Comparison of ENCODE assay signal across 8 cellular contexts in genomic region chr14:74941676-74942097, GRCh38. TPM values are rescaled to one million over a fixed set of nuclear protein-coding genes. Genes with fewer than 3 reads are reported as not detected.
DNase-seq lines count a peak whose midpoint lies in the region; ATAC-seq and TF ChIP-seq lines count a peak whose summit lies in the region.

No MANE protein-coding gene starts in this region.

- no peaks in the 10 kb centered on the region for H3K36me3 Mint-ChIP-seq in glutamatergic neuron (ENCODE audit: unreplicated experiment)

- H3K27ac Mint-ChIP-seq in glutamatergic neuron (ENCODE audit: unreplicated experiment) = no peak overlapping the region

- H3K36me3 ChIP-seq in muscle layer of duodenum (ENCODE audit: control insufficient read depth in 1 of 2, insufficient read depth in 2 of 2, low read length in 2 of 2) = no peaks in the 10 kb centered on the region

- H3K4me3 Mint-ChIP-seq in glutamatergic neuron (ENCODE audit: unreplicated experiment) = no peak overlapping the region

- peaks cover 6 to 43% of the 10 kb centered on the region in 2 donors for H3K4me1 ChIP-seq in muscle layer of duodenum (ENCODE audit: control insufficient read depth in 1 of 2, insufficient read depth in 2 of 2, low read length in 2 of 2)

- peak; percentile 30 to 45 for DNase-seq in activated CD4-positive, alpha-beta T cell treated with anti-CD3 and anti-CD28 coated beads for 24 hours (ENCODE audit: low read depth in 2 of 2)
- DNase-seq in stimulated activated naive CD8-positive, alpha-beta T cell treated with anti-CD3 and anti-CD28 coated beads, Interleukin-15, Interleukin-2, amounts not matched to agents 100 U/mL and 50 U/mL, for 24 hours = peak; percentile 72
- DNase-seq in glutamatergic neuron (no peak), COLO668 (lab: John Stamatoyannopoulos, UW; ENCODE audit: unreplicated experiment) (no peak)

- peak; percentile 54 for ATAC-seq in HG03175 (IDR thresholded peaks at IDR 0.05; ENCODE audit: unreplicated experiment)
- ATAC-seq in stimulated activated naive CD8-positive, alpha-beta T cell treated with anti-CD3 and anti-CD28 coated beads, Interleukin-15, Interleukin-2, amounts not matched to agents 100 U/mL and 50 U/mL, for 24 hours = peak; percentile 81

- H3K4me3 ChIP-seq in muscle layer of duodenum (ENCODE audit: low read depth in 1 of 2, low read length in 2 of 2) = peak overlapping the region in 1 of 2 donors; percentile 4

- H3K4me1 Mint-ChIP-seq in glutamatergic neuron (ENCODE audit: low read depth, unreplicated experiment) = peaks cover 25% of the 10 kb centered on the region

- TF ChIP-seq CTCF in glutamatergic neuron (IDR thresholded peaks at IDR 0.05; ENCODE audit: partially characterized antibody, unreplicated experiment) = no peak

- H3K27ac ChIP-seq in cingulate gyrus (ENCODE audit: low read depth, low read length) = peak overlapping the region; percentile 50
- H3K27ac ChIP-seq in muscle layer of duodenum (ENCODE audit: low read length) = peak overlapping the region; percentile 18

- no peaks in the 10 kb centered on the region for H3K9me3 ChIP-seq in muscle layer of duodenum (ENCODE audit: control insufficient read depth in 1 of 2, low read length in 2 of 2)

- peaks cover 3% of the 10 kb centered on the region for H3K27me3 Mint-ChIP-seq in glutamatergic neuron (ENCODE audit: unreplicated experiment)

- no peaks in the 10 kb centered on the region for H3K27me3 ChIP-seq in muscle layer of duodenum (ENCODE audit: low read depth, low read length)

- peaks cover 4% of the 10 kb centered on the region for H3K9me3 Mint-ChIP-seq in glutamatergic neuron (ENCODE audit: unreplicated experiment)

- peak; percentile 48 for TF ChIP-seq POLR2A in GM10847 (IDR thresholded peaks at IDR 0.05; ENCODE audit: extremely low read depth, insufficient read length)

RNA-seq across cellular contexts. Expression of gene PGF, which starts 13.7 kb away (rescaled TPM):
- total RNA-seq in glutamatergic neuron (ENCODE audit: unreplicated experiment) = 7.9 TPM

RNA-seq across cellular contexts. Expression of gene RPS6KL1, which starts 18.6 kb away (rescaled TPM):
- 248 TPM for total RNA-seq in glutamatergic neuron (ENCODE audit: unreplicated experiment)

RNA-seq across cellular contexts. Expression of gene DLST, which starts 60.0 kb away (rescaled TPM):
- total RNA-seq in glutamatergic neuron (ENCODE audit: unreplicated experiment) = 114 TPM

Comparison
In these comparisons a context has a peak if more than half of its experiments do, and no peak if none do; other contexts are left out.
1. DNase-seq: peak in activated CD4-positive, alpha-beta T cell treated with anti-CD3 and anti-CD28 coated beads for 24 hours (2 of 2) and stimulated activated naive CD8-positive, alpha-beta T cell treated with anti-CD3 and anti-CD28 coated beads, Interleukin-15, Interleukin-2, amounts not matched to agents 100 U/mL and 50 U/mL, for 24 hours (single experiment); none in glutamatergic neuron (single experiment) and COLO668 (single experiment).